Comparison of ENCODE assay signal across 1 cellular context in genomic region chr3:4850211-4850927, GRCh38.
TF ChIP-seq lines count a peak whose summit lies in the region.

No MANE protein-coding gene starts in this region.

TF ChIP-seq in GM12878, 131 proteins besides CTCF, POLR2A, EP300 and RAD21 (continued from another document and continues in another):
- TF ChIP-seq, protein P1, sequence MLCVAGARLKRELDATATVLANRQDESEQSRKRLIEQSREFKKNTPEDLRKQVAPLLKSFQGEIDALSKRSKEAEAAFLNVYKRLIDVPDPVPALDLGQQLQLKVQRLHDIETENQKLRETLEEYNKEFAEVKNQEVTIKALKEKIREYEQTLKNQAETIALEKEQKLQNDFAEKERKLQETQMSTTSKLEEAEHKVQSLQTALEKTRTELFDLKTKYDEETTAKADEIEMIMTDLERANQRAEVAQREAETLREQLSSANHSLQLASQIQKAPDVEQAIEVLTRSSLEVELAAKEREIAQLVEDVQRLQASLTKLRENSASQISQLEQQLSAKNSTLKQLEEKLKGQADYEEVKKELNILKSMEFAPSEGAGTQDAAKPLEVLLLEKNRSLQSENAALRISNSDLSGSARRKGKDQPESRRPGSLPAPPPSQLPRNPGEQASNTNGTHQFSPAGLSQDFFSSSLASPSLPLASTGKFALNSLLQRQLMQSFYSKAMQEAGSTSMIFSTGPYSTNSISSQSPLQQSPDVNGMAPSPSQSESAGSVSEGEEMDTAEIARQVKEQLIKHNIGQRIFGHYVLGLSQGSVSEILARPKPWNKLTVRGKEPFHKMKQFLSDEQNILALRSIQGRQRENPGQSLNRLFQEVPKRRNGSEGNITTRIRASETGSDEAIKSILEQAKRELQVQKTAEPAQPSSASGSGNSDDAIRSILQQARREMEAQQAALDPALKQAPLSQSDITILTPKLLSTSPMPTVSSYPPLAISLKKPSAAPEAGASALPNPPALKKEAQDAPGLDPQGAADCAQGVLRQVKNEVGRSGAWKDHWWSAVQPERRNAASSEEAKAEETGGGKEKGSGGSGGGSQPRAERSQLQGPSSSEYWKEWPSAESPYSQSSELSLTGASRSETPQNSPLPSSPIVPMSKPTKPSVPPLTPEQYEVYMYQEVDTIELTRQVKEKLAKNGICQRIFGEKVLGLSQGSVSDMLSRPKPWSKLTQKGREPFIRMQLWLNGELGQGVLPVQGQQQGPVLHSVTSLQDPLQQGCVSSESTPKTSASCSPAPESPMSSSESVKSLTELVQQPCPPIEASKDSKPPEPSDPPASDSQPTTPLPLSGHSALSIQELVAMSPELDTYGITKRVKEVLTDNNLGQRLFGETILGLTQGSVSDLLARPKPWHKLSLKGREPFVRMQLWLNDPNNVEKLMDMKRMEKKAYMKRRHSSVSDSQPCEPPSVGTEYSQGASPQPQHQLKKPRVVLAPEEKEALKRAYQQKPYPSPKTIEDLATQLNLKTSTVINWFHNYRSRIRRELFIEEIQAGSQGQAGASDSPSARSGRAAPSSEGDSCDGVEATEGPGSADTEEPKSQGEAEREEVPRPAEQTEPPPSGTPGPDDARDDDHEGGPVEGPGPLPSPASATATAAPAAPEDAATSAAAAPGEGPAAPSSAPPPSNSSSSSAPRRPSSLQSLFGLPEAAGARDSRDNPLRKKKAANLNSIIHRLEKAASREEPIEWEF (IDR thresholded peaks at IDR 0.05; ENCODE audit: insufficient replicate concordance, low read depth, low read length): no peak
- peak; percentile 79 for TF ChIP-seq JUND (IDR thresholded peaks at IDR 0.05; ENCODE audit: low read depth, low read length)
- TF ChIP-seq SREBF2 (IDR thresholded peaks at IDR 0.05; ENCODE audit: low read length): no peak
- TF ChIP-seq GABPA (IDR thresholded peaks at IDR 0.05; ENCODE audit: low read depth): peak; percentile 56; the same call in 1 of the 2 replicates
- no peak for TF ChIP-seq KAT2A (conservative IDR thresholded peaks at IDR 0.05; ENCODE audit: control insufficient read depth, low read depth, low read length)
- TF ChIP-seq NFIC (IDR thresholded peaks at IDR 0.05; ENCODE audit: low read depth, low read length): peak; percentile 100
- TF ChIP-seq PAX5 (IDR thresholded peaks at IDR 0.05; ENCODE audit: borderline replicate concordance, low read depth, low read length): peak; percentile 96
- peak; percentile 58; the same call in 1 of the 2 replicates for TF ChIP-seq ZSCAN29 (IDR thresholded peaks at IDR 0.05)
- no peak for TF ChIP-seq FOXK2 (IDR thresholded peaks at IDR 0.05)
- TF ChIP-seq MXI1 (IDR thresholded peaks at IDR 0.05; ENCODE audit: low read depth, low read length): peak; percentile 71; the same call in 1 of the 2 replicates
- peak; percentile 75; the same call in 1 of the 2 replicates for TF ChIP-seq TCF7 (IDR thresholded peaks at IDR 0.05; ENCODE audit: borderline replicate concordance)
- peak; percentile 77 to 88 for TF ChIP-seq BHLHE40 (IDR thresholded peaks at IDR 0.05; ENCODE audit: borderline replicate concordance in 1 of 2, low read depth in 2 of 2, low read length in 1 of 2)
- TF ChIP-seq BCL11A (IDR thresholded peaks at IDR 0.05; ENCODE audit: low read depth, low read length): peak; percentile 100
- peak; percentile 89; the same call in 1 of the 2 replicates for TF ChIP-seq PML (IDR thresholded peaks at IDR 0.05; ENCODE audit: low read length)
- TF ChIP-seq CEBPB (IDR thresholded peaks at IDR 0.05; ENCODE audit: borderline replicate concordance in 1 of 2, low read depth in 2 of 2, low read length in 2 of 2): peak in 1 of 2 experiments; percentile 91; a peak in 1 of 4 replicates
- TF ChIP-seq EED (IDR thresholded peaks at IDR 0.05; ENCODE audit: low read depth): peak; percentile 84
- TF ChIP-seq NFYA (IDR thresholded peaks at IDR 0.05; ENCODE audit: borderline replicate concordance, low read depth, low read length): no peak
- TF ChIP-seq, protein P2, sequence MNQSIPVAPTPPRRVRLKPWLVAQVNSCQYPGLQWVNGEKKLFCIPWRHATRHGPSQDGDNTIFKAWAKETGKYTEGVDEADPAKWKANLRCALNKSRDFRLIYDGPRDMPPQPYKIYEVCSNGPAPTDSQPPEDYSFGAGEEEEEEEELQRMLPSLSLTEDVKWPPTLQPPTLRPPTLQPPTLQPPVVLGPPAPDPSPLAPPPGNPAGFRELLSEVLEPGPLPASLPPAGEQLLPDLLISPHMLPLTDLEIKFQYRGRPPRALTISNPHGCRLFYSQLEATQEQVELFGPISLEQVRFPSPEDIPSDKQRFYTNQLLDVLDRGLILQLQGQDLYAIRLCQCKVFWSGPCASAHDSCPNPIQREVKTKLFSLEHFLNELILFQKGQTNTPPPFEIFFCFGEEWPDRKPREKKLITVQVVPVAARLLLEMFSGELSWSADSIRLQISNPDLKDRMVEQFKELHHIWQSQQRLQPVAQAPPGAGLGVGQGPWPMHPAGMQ (IDR thresholded peaks at IDR 0.05; ENCODE audit: borderline replicate concordance): no peak
- TF ChIP-seq NR2C1 (IDR thresholded peaks at IDR 0.05): peak; percentile 25
- peak; percentile 93 for TF ChIP-seq BMI1 (IDR thresholded peaks at IDR 0.05; ENCODE audit: borderline replicate concordance)
- TF ChIP-seq, protein P3, sequence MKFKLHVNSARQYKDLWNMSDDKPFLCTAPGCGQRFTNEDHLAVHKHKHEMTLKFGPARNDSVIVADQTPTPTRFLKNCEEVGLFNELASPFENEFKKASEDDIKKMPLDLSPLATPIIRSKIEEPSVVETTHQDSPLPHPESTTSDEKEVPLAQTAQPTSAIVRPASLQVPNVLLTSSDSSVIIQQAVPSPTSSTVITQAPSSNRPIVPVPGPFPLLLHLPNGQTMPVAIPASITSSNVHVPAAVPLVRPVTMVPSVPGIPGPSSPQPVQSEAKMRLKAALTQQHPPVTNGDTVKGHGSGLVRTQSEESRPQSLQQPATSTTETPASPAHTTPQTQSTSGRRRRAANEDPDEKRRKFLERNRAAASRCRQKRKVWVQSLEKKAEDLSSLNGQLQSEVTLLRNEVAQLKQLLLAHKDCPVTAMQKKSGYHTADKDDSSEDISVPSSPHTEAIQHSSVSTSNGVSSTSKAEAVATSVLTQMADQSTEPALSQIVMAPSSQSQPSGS (IDR thresholded peaks at IDR 0.05; ENCODE audit: low read length): peak; percentile 93; the same call in 1 of the 2 replicates
- TF ChIP-seq MLLT1 (IDR thresholded peaks at IDR 0.05): peak; percentile 94
- 0 out of 2 replicates have a peak, but pooled peaks have one; percentile 38 for TF ChIP-seq CHD1 (IDR thresholded peaks at IDR 0.05; ENCODE audit: low read depth, low read length)
- TF ChIP-seq MYC (IDR thresholded peaks at IDR 0.05; ENCODE audit: insufficient read depth, insufficient read length, insufficient replicate concordance, low read length, severe bottlenecking): no peak
- TF ChIP-seq, protein P4, sequence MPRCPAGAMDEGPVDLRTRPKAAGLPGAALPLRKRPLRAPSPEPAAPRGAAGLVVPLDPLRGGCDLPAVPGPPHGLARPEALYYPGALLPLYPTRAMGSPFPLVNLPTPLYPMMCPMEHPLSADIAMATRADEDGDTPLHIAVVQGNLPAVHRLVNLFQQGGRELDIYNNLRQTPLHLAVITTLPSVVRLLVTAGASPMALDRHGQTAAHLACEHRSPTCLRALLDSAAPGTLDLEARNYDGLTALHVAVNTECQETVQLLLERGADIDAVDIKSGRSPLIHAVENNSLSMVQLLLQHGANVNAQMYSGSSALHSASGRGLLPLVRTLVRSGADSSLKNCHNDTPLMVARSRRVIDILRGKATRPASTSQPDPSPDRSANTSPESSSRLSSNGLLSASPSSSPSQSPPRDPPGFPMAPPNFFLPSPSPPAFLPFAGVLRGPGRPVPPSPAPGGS (IDR thresholded peaks at IDR 0.05; ENCODE audit: borderline replicate concordance, insufficient read depth, low read depth, low read length, poor library complexity, severe bottlenecking): peak; percentile 82
- TF ChIP-seq MTA2 (IDR thresholded peaks at IDR 0.05; ENCODE audit: low read depth): peak; percentile 99
- peak; percentile 95 for TF ChIP-seq IRF4 (IDR thresholded peaks at IDR 0.05; ENCODE audit: low read depth, low read length)
- TF ChIP-seq HDGF (IDR thresholded peaks at IDR 0.05): no peak
- TF ChIP-seq KLF5 (IDR thresholded peaks at IDR 0.05; ENCODE audit: partially characterized antibody): peak; percentile 86
- TF ChIP-seq POU2F2 (IDR thresholded peaks at IDR 0.05; ENCODE audit: borderline replicate concordance, low read depth, low read length): peak; percentile 98
- no peak for TF ChIP-seq YY1 (IDR thresholded peaks at IDR 0.05; ENCODE audit: low read depth, low read length)
- peak; percentile 100 for TF ChIP-seq FOXM1 (IDR thresholded peaks at IDR 0.05; ENCODE audit: low read depth, low read length)
- TF ChIP-seq, protein P5, sequence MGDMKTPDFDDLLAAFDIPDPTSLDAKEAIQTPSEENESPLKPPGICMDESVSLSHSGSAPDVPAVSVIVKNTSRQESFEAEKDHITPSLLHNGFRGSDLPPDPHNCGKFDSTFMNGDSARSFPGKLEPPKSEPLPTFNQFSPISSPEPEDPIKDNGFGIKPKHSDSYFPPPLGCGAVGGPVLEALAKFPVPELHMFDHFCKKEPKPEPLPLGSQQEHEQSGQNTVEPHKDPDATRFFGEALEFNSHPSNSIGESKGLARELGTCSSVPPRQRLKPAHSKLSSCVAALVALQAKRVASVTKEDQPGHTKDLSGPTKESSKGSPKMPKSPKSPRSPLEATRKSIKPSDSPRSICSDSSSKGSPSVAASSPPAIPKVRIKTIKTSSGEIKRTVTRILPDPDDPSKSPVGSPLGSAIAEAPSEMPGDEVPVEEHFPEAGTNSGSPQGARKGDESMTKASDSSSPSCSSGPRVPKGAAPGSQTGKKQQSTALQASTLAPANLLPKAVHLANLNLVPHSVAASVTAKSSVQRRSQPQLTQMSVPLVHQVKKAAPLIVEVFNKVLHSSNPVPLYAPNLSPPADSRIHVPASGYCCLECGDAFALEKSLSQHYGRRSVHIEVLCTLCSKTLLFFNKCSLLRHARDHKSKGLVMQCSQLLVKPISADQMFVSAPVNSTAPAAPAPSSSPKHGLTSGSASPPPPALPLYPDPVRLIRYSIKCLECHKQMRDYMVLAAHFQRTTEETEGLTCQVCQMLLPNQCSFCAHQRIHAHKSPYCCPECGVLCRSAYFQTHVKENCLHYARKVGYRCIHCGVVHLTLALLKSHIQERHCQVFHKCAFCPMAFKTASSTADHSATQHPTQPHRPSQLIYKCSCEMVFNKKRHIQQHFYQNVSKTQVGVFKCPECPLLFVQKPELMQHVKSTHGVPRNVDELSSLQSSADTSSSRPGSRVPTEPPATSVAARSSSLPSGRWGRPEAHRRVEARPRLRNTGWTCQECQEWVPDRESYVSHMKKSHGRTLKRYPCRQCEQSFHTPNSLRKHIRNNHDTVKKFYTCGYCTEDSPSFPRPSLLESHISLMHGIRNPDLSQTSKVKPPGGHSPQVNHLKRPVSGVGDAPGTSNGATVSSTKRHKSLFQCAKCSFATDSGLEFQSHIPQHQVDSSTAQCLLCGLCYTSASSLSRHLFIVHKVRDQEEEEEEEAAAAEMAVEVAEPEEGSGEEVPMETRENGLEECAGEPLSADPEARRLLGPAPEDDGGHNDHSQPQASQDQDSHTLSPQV (IDR thresholded peaks at IDR 0.05): peak; percentile 77; the same call in 1 of the 2 replicates
- TF ChIP-seq IKZF1 (conservative IDR thresholded peaks at IDR 0.05): peak; percentile 94
- TF ChIP-seq SMAD5 (IDR thresholded peaks at IDR 0.05; ENCODE audit: low read depth): no peak; the same call in 1 of the 2 replicates
- TF ChIP-seq RCOR1 (conservative IDR thresholded peaks at IDR 0.05; ENCODE audit: low read depth, low read length): 0 out of 2 replicates have a peak, but pooled peaks have one; percentile 13
- peak; percentile 97 to 98 for TF ChIP-seq IKZF2 (IDR thresholded peaks at IDR 0.05)
- peak; percentile 84 for TF ChIP-seq MEF2B (IDR thresholded peaks at IDR 0.05; ENCODE audit: partially characterized antibody, poor library complexity, severe bottlenecking)
- TF ChIP-seq CBFB (IDR thresholded peaks at IDR 0.05; ENCODE audit: low read depth): peak; percentile 99
- peak; percentile 54 for TF ChIP-seq ZBED1 (IDR thresholded peaks at IDR 0.05; ENCODE audit: borderline replicate concordance)
- TF ChIP-seq RELA (IDR thresholded peaks at IDR 0.05; ENCODE audit: borderline replicate concordance, partially characterized antibody): peak; percentile 100
- peak; percentile 94 for TF ChIP-seq PBX3 (IDR thresholded peaks at IDR 0.05; ENCODE audit: insufficient replicate concordance, low read depth, low read length)
- TF ChIP-seq EGR1 (IDR thresholded peaks at IDR 0.05; ENCODE audit: borderline replicate concordance in 1 of 2, low read depth in 2 of 2, low read length in 2 of 2): no peak
- no peak for TF ChIP-seq NR2C2 (IDR thresholded peaks at IDR 0.05; ENCODE audit: borderline replicate concordance, control insufficient read depth, insufficient read length, low read depth)
- TF ChIP-seq CREM (IDR thresholded peaks at IDR 0.05; ENCODE audit: low read depth): peak; percentile 97
- no peak for TF ChIP-seq ZZZ3 (IDR thresholded peaks at IDR 0.05; ENCODE audit: control insufficient read depth, insufficient read length, low read depth)
- no peak for TF ChIP-seq CHD4 (IDR thresholded peaks at IDR 0.05)
- TF ChIP-seq HDAC2 (IDR thresholded peaks at IDR 0.05): no peak
- TF ChIP-seq POLR2AphosphoS5 (IDR thresholded peaks at IDR 0.05; ENCODE audit: low read length): peak; percentile 73
